In genomic region chr2:15799432-15799827, GRCh38 we compare ENCODE assay signal across 15 cellular contexts.
DNase-seq lines count a peak whose midpoint lies in the region; ATAC-seq and TF ChIP-seq lines count a peak whose summit lies in the region.
"Had no signal": no experiment of that assay in that cellular context is flagged by ENCODE, and none has a peak within 500 bp of the region (broad histone marks: within the 10 kb centered on the region; RNA-seq: fewer than 3 reads in every experiment).

No MANE protein-coding gene starts in this region.

- H3K27me3 Mint-ChIP-seq in MCF 10A (ENCODE audit: insufficient read depth, unreplicated experiment) (peaks cover 59% of the 10 kb centered on the region), type B pancreatic cell (peaks cover 7% of the 10 kb centered on the region)

- H3K36me3 Mint-ChIP-seq in MCF 10A (ENCODE audit: insufficient read depth, unreplicated experiment) (no peaks in the 10 kb centered on the region), type B pancreatic cell (no peaks in the 10 kb centered on the region)
- H3K36me3 Mint-ChIP-seq: WTC11 had no signal

- TF ChIP-seq CTCF in MCF 10A (IDR thresholded peaks at IDR 0.05; ENCODE audit: unreplicated experiment) = no peak
- TF ChIP-seq CTCF in breast epithelium (IDR thresholded peaks at IDR 0.05) = no peak
- no peak for TF ChIP-seq CTCF in mammary epithelial cell (conservative IDR thresholded peaks at IDR 0.05 in 1 of 2, IDR thresholded peaks at IDR 0.05 in 1 of 2; ENCODE audit: extremely low read depth in 1 of 2, insufficient read depth in 1 of 2, low read depth in 1 of 2, low read length in 2 of 2)
- TF ChIP-seq CTCF in type B pancreatic cell (conservative IDR thresholded peaks at IDR 0.05) = no peak

- no peak overlapping the region for H2AFZ ChIP-seq in mammary epithelial cell (ENCODE audit: low read depth, low read length)

- in situ Hi-C loops in mammary epithelial cell (cut with MboI; ENCODE audit: low sequenced_read_pairs in 2 of 2) = no loop called here

- H3K27ac Mint-ChIP-seq in MCF 10A (ENCODE audit: low read depth, unreplicated experiment) (no peak overlapping the region), type B pancreatic cell (peak overlapping the region; percentile 39)
- H3K27ac Mint-ChIP-seq: activated T-cell treated with anti-CD3 and anti-CD28 coated beads, Interleukin-2, amount 50 U/mL, for 72 hours; WTC11 had no signal

- H3K27me3 ChIP-seq in breast epithelium = peaks cover 0 to 5% of the 10 kb centered on the region in 2 donors
- H3K27me3 ChIP-seq in mammary epithelial cell (ENCODE audit: insufficient read depth, low read length) = no peaks in the 10 kb centered on the region
- H3K27me3 ChIP-seq: testis had no signal

- BruUV-seq in MCF 10A (replicated peaks; lab: Mats Ljungman, UMichigan) (no TSS peak), mammary epithelial cell (replicated peaks; lab: Mats Ljungman, UMichigan) (no TSS peak)

- WGBS in mammary epithelial cell (ENCODE audit: low coverage, missing lambda C conversion rate) = 66% methylated on average over 2 of the region's 3 CpGs

- dilution Hi-C loops in mammary epithelial cell (cut with HindIII; ENCODE audit: low sequenced_read_pairs) = no loop called here

- H3K4me1 Mint-ChIP-seq in MCF 10A (ENCODE audit: insufficient read depth, unreplicated experiment) (no peaks in the 10 kb centered on the region), type B pancreatic cell (ENCODE audit: unreplicated experiment) (peaks cover 52% of the 10 kb centered on the region)

- H3K36me3 ChIP-seq in breast epithelium (no peaks in the 10 kb centered on the region), mammary epithelial cell (ENCODE audit: insufficient read depth, low read length) (no peaks in the 10 kb centered on the region)

- no peak overlapping the region for H3K4me3 Mint-ChIP-seq in MCF 10A (ENCODE audit: unreplicated experiment)
- H3K4me3 Mint-ChIP-seq in type B pancreatic cell = no peak overlapping the region
- H3K4me3 Mint-ChIP-seq: activated T-cell treated with anti-CD3 and anti-CD28 coated beads, Interleukin-2, amount 50 U/mL, for 72 hours; WTC11 had no signal

- H4K20me1 ChIP-seq in mammary epithelial cell (ENCODE audit: insufficient read depth, low read length) = no peaks in the 10 kb centered on the region

- DNase-seq in MCF 10A (ENCODE audit: unreplicated experiment) = peak; percentile 48
- no peak for DNase-seq in breast epithelium (ENCODE audit: low spot score in 2 of 2)
- DNase-seq in mammary epithelial cell = peak; percentile 69
- DNase-seq in type B pancreatic cell (ENCODE audit: extremely low spot score, unreplicated experiment) = no peak
- DNase-seq in activated effector memory CD4-positive, alpha-beta T cell treated with anti-CD3 and anti-CD28 coated beads, Interleukin-2, amount 50 U/mL, for 16 hours = no peak
- DNase-seq in NCI-H446 treated with DMSO at 0.1 percent for 48 hours (lab: John Stamatoyannopoulos, UW) = no peak
- DNase-seq: activated T-cell treated with anti-CD3 and anti-CD28 coated beads, Interleukin-2, amount 50 U/mL, for 72 hours; DMS153; NCI-H510A treated with DMSO at 0.1 percent for 48 hours; right cardiac atrium; SHP77; testis had no signal

- no peaks in the 10 kb centered on the region for H3K4me1 ChIP-seq in breast epithelium
- H3K4me1 ChIP-seq in mammary epithelial cell (ENCODE audit: insufficient read depth, low read length) = no peaks in the 10 kb centered on the region

- no peak overlapping the region for H3K9ac ChIP-seq in mammary epithelial cell (ENCODE audit: insufficient read depth, low read length)

- no peaks in the 10 kb centered on the region for H3K79me2 ChIP-seq in mammary epithelial cell (ENCODE audit: insufficient read depth, low read length)

- no peak overlapping the region for H3K27ac ChIP-seq in breast epithelium
- H3K27ac ChIP-seq in mammary epithelial cell (ENCODE audit: insufficient read depth, low read depth, low read length) = no peak overlapping the region
- H3K27ac ChIP-seq: testis had no signal

- H3K4me3 ChIP-seq in breast epithelium = no peak overlapping the region
- H3K4me3 ChIP-seq in mammary epithelial cell (replicated peaks in 1 of 3; ENCODE audit: insufficient read depth in 1 of 3, low read depth in 2 of 3, low read length in 3 of 3) = no peak overlapping the region
- H3K4me3 ChIP-seq: testis had no signal

- POLR2A ChIA-PET in MCF 10A (lab: Yijun Ruan, JAX) = interaction anchor here (0.7 kb wide), 1 partner anchor 165 kb away, joined by 3 read pairs; no protein-coding TSS in a partner anchor

- intact Hi-C loops in MCF 10A (cut with micrococcal nuclease) = no loop called here
- intact Hi-C loops in breast epithelium (cut with DNase I; ENCODE audit: low total_unique reads) = no loop called here
- intact Hi-C loops in mammary epithelial cell (cut with micrococcal nuclease) = no loop called here

- no peaks in the 10 kb centered on the region for H3K9me3 Mint-ChIP-seq in MCF 10A (ENCODE audit: unreplicated experiment)
- H3K9me3 Mint-ChIP-seq in type B pancreatic cell = no peaks in the 10 kb centered on the region
- H3K9me3 Mint-ChIP-seq: activated T-cell treated with anti-CD3 and anti-CD28 coated beads, Interleukin-2, amount 50 U/mL, for 72 hours; WTC11 had no signal

- TF ChIP-seq POLR2A in breast epithelium (IDR thresholded peaks at IDR 0.05) = no peak

- H3K9me3 ChIP-seq in breast epithelium (no peaks in the 10 kb centered on the region), mammary epithelial cell (replicated peaks; ENCODE audit: insufficient read depth, low read length) (peaks cover 11% of the 10 kb centered on the region)
- H3K9me3 ChIP-seq: testis had no signal

- no peak overlapping the region for H3K4me2 ChIP-seq in mammary epithelial cell (ENCODE audit: insufficient read depth, low read depth, low read length)

- CTCF ChIA-PET in MCF 10A (lab: Yijun Ruan, JAX) = no interaction called here
- CTCF ChIA-PET in mammary epithelial cell (lab: Charles Lee; ENCODE audit: low non-redundant PET) = no interaction called here

- peak; percentile 57 for ATAC-seq in HG03103 (IDR thresholded peaks at IDR 0.05; ENCODE audit: low read depth, unreplicated experiment)
- no peak for ATAC-seq in HG03460 (IDR thresholded peaks at IDR 0.05; ENCODE audit: unreplicated experiment)
- ATAC-seq: WTC11 had no signal

Comparison
In these comparisons a context has a peak if more than half of its experiments do, and no peak if none do; other contexts are left out.
1. DNase-seq: peak in MCF 10A (single experiment) and mammary epithelial cell (single experiment); none in breast epithelium (0 of 2), type B pancreatic cell (single experiment), activated effector memory CD4-positive, alpha-beta T cell treated with anti-CD3 and anti-CD28 coated beads, Interleukin-2, amount 50 U/mL, for 16 hours (single experiment) and NCI-H446 treated with DMSO at 0.1 percent for 48 hours (single experiment).